In the genomic region with DNA sequence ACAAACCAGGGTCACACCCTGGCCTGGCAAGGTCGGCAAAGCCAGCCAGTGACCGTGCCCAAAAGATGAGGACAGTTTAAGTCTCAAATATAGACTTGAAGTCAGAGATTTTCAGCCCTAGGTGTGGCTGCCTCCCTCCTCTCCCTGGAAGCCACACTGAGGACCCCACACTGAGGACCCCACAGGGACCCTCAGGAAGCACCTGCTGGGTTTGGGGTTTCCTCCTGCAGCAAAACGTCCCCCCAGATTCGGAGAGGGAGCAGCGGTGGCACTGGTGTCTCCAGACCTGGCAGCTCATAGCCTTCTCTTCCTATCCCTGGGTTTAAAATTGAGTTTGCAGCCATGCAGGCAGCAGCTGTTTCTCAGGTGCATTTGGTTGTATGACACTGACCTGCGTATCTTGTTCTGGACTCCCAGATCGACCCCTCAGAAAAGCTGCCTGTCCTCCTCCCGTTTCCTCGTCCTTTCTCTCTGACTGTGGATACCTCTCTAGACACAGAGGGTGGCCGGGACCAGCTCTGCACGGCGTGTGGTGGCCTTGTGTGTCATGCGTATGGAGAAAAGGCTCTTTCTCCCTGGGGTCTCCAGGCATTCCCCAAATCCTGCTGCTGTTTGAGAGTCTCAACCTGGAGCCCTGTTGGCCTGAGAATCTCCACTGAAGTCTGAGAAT, we compare ENCODE assay signal across 1 cellular context.
TF ChIP-seq lines count a peak whose summit lies in the region.

No MANE protein-coding gene starts in this region.

TF ChIP-seq in H1, 55 proteins besides CTCF, POLR2A, EP300 and RAD21:
- no peak for TF ChIP-seq HDAC6 (IDR thresholded peaks at IDR 0.05; ENCODE audit: low read depth, low read length)
- no peak for TF ChIP-seq GABPA (IDR thresholded peaks at IDR 0.05; ENCODE audit: borderline replicate concordance, insufficient read depth, low read length)
- no peak for TF ChIP-seq SAP30 (IDR thresholded peaks at IDR 0.05; ENCODE audit: insufficient read depth, insufficient replicate concordance, low read length)
- no peak for TF ChIP-seq ZNF274 (IDR thresholded peaks at IDR 0.05; ENCODE audit: borderline replicate concordance, extremely low read depth, low read length)
- no peak for TF ChIP-seq KDM4A (IDR thresholded peaks at IDR 0.05; ENCODE audit: low read depth, low read length, severe bottlenecking)
- TF ChIP-seq JUN (IDR thresholded peaks at IDR 0.05; ENCODE audit: low read depth, low read length) = no peak
- no peak for TF ChIP-seq BACH1 (IDR thresholded peaks at IDR 0.05; ENCODE audit: low read length)
- TF ChIP-seq POU5F1 (IDR thresholded peaks at IDR 0.05; ENCODE audit: low read depth, low read length) = no peak
- TF ChIP-seq KDM1A (IDR thresholded peaks at IDR 0.05; ENCODE audit: borderline replicate concordance, low read length) = no peak
- TF ChIP-seq, protein P1, sequence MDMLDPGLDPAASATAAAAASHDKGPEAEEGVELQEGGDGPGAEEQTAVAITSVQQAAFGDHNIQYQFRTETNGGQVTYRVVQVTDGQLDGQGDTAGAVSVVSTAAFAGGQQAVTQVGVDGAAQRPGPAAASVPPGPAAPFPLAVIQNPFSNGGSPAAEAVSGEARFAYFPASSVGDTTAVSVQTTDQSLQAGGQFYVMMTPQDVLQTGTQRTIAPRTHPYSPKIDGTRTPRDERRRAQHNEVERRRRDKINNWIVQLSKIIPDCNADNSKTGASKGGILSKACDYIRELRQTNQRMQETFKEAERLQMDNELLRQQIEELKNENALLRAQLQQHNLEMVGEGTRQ (IDR thresholded peaks at IDR 0.05; ENCODE audit: low read length) = no peak
- no peak for TF ChIP-seq BCL11A (IDR thresholded peaks at IDR 0.05; ENCODE audit: low read depth in 2 of 2, low read length in 2 of 2)
- no peak for TF ChIP-seq SP2 (IDR thresholded peaks at IDR 0.05; ENCODE audit: low read length)
- no peak for TF ChIP-seq CEBPB (IDR thresholded peaks at IDR 0.05; ENCODE audit: low read depth, low read length)
- TF ChIP-seq RFX5 (IDR thresholded peaks at IDR 0.05; ENCODE audit: borderline replicate concordance, low read depth, low read length) = no peak
- TF ChIP-seq, protein P2, sequence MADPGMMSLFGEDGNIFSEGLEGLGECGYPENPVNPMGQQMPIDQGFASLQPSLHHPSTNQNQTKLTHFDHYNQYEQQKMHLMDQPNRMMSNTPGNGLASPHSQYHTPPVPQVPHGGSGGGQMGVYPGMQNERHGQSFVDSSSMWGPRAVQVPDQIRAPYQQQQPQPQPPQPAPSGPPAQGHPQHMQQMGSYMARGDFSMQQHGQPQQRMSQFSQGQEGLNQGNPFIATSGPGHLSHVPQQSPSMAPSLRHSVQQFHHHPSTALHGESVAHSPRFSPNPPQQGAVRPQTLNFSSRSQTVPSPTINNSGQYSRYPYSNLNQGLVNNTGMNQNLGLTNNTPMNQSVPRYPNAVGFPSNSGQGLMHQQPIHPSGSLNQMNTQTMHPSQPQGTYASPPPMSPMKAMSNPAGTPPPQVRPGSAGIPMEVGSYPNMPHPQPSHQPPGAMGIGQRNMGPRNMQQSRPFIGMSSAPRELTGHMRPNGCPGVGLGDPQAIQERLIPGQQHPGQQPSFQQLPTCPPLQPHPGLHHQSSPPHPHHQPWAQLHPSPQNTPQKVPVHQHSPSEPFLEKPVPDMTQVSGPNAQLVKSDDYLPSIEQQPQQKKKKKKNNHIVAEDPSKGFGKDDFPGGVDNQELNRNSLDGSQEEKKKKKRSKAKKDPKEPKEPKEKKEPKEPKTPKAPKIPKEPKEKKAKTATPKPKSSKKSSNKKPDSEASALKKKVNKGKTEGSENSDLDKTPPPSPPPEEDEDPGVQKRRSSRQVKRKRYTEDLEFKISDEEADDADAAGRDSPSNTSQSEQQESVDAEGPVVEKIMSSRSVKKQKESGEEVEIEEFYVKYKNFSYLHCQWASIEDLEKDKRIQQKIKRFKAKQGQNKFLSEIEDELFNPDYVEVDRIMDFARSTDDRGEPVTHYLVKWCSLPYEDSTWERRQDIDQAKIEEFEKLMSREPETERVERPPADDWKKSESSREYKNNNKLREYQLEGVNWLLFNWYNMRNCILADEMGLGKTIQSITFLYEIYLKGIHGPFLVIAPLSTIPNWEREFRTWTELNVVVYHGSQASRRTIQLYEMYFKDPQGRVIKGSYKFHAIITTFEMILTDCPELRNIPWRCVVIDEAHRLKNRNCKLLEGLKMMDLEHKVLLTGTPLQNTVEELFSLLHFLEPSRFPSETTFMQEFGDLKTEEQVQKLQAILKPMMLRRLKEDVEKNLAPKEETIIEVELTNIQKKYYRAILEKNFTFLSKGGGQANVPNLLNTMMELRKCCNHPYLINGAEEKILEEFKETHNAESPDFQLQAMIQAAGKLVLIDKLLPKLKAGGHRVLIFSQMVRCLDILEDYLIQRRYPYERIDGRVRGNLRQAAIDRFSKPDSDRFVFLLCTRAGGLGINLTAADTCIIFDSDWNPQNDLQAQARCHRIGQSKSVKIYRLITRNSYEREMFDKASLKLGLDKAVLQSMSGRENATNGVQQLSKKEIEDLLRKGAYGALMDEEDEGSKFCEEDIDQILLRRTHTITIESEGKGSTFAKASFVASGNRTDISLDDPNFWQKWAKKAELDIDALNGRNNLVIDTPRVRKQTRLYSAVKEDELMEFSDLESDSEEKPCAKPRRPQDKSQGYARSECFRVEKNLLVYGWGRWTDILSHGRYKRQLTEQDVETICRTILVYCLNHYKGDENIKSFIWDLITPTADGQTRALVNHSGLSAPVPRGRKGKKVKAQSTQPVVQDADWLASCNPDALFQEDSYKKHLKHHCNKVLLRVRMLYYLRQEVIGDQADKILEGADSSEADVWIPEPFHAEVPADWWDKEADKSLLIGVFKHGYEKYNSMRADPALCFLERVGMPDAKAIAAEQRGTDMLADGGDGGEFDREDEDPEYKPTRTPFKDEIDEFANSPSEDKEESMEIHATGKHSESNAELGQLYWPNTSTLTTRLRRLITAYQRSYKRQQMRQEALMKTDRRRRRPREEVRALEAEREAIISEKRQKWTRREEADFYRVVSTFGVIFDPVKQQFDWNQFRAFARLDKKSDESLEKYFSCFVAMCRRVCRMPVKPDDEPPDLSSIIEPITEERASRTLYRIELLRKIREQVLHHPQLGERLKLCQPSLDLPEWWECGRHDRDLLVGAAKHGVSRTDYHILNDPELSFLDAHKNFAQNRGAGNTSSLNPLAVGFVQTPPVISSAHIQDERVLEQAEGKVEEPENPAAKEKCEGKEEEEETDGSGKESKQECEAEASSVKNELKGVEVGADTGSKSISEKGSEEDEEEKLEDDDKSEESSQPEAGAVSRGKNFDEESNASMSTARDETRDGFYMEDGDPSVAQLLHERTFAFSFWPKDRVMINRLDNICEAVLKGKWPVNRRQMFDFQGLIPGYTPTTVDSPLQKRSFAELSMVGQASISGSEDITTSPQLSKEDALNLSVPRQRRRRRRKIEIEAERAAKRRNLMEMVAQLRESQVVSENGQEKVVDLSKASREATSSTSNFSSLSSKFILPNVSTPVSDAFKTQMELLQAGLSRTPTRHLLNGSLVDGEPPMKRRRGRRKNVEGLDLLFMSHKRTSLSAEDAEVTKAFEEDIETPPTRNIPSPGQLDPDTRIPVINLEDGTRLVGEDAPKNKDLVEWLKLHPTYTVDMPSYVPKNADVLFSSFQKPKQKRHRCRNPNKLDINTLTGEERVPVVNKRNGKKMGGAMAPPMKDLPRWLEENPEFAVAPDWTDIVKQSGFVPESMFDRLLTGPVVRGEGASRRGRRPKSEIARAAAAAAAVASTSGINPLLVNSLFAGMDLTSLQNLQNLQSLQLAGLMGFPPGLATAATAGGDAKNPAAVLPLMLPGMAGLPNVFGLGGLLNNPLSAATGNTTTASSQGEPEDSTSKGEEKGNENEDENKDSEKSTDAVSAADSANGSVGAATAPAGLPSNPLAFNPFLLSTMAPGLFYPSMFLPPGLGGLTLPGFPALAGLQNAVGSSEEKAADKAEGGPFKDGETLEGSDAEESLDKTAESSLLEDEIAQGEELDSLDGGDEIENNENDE (IDR thresholded peaks at IDR 0.05; ENCODE audit: insufficient replicate concordance, low read length) = no peak
- TF ChIP-seq HDAC2 (IDR thresholded peaks at IDR 0.05; ENCODE audit: borderline replicate concordance in 1 of 2, low read depth in 2 of 2, low read length in 2 of 2) = no peak
- no peak for TF ChIP-seq EGR1 (IDR thresholded peaks at IDR 0.05; ENCODE audit: borderline replicate concordance, low read depth, low read length)
- no peak for TF ChIP-seq GTF2F1 (IDR thresholded peaks at IDR 0.05; ENCODE audit: borderline replicate concordance, low read depth, low read length)
- no peak for TF ChIP-seq CBX5 (IDR thresholded peaks at IDR 0.05; ENCODE audit: low read depth, low read length)
- TF ChIP-seq, protein P3, sequence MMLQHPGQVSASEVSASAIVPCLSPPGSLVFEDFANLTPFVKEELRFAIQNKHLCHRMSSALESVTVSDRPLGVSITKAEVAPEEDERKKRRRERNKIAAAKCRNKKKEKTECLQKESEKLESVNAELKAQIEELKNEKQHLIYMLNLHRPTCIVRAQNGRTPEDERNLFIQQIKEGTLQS (IDR thresholded peaks at IDR 0.05; ENCODE audit: insufficient read depth, low read depth, low read length) = no peak
TF ChIP-seq in H1: peak in this region for 0.
